In genomic region chr13:110109140-110109783, GRCh38 we compare ENCODE assay signal across 13 cellular contexts.
DNase-seq lines count a peak whose midpoint lies in the region; ATAC-seq, FAIRE-seq and TF ChIP-seq lines count a peak whose summit lies in the region.
"Had no signal": no experiment of that assay in that cellular context is flagged by ENCODE, and none has a peak within 500 bp of the region (broad histone marks: within the 10 kb centered on the region; RNA-seq: fewer than 3 reads in every experiment).

No MANE protein-coding gene starts in this region.

- H3K4me1 Mint-ChIP-seq in astrocyte (ENCODE audit: low read depth, unreplicated experiment), result peaks cover 11% of the 10 kb centered on the region
- H3K4me1 Mint-ChIP-seq: activated CD4-positive, alpha-beta T cell treated with anti-CD3 and anti-CD28 coated beads, Interleukin-2, amount 10 ng/mL, durations not matched to agents 7 days and 5 days; CD8-positive, alpha-beta memory T cell had no signal

- no peak overlapping the region for H2AK5ac ChIP-seq in mesendoderm (ENCODE audit: low read length)

- H3K79me2 ChIP-seq in astrocyte (ENCODE audit: insufficient read depth, low read length), result no peaks in the 10 kb centered on the region
- no peaks in the 10 kb centered on the region for H3K79me2 ChIP-seq in mesendoderm (ENCODE audit: control insufficient read depth, insufficient read depth, low read length)

- H3K4me1 ChIP-seq in astrocyte (ENCODE audit: insufficient read depth, low read length) (peaks cover 31% of the 10 kb centered on the region), mesendoderm (ENCODE audit: control insufficient read depth, low read depth, low read length) (no peaks in the 10 kb centered on the region), transverse colon (peaks cover 0 to 14% (median 5%) of the 10 kb centered on the region in 4 donors), ovary (ENCODE audit: insufficient read depth) (no peaks in the 10 kb centered on the region), spleen (no peaks in the 10 kb centered on the region)

- TF ChIP-seq CTCF in NB4 (IDR thresholded peaks at IDR 0.05; ENCODE audit: low read depth, low read length), result no peak
- no peak for TF ChIP-seq CTCF in astrocyte (IDR thresholded peaks at IDR 0.05; ENCODE audit: insufficient read depth, low read depth, low read length)
- TF ChIP-seq CTCF in transverse colon (IDR thresholded peaks at IDR 0.05), result no peak
- TF ChIP-seq CTCF in ovary (IDR thresholded peaks at IDR 0.05), result no peak
- no peak for TF ChIP-seq CTCF in spleen (IDR thresholded peaks at IDR 0.05 in 8 of 11, conservative IDR thresholded peaks at IDR 0.05 in 3 of 11)

- H4K20me1 ChIP-seq in astrocyte (ENCODE audit: insufficient read depth, low read length), result no peaks in the 10 kb centered on the region

- H3K4ac ChIP-seq in mesendoderm (ENCODE audit: low read depth, low read length), result no peak overlapping the region

- intact Hi-C loops in transverse colon (cut with DNase I; ENCODE audit: low total_unique reads), result loop anchor here (5.0 kb wide), 1 partner anchor 327 kb away; no protein-coding TSS in a partner anchor
- intact Hi-C loops in ovary (cut with DNase I), result loop anchor here in 3 of 4 donors (5.0 to 10.0 kb wide), 5 partner anchors 234 to 1154 kb away; no protein-coding TSS in a partner anchor
- intact Hi-C loops in spleen (cut with DNase I; ENCODE audit: low total_unique reads), result no loop called here

- no peak overlapping the region for H3K4me3 Mint-ChIP-seq in astrocyte (ENCODE audit: unreplicated experiment)
- H3K4me3 Mint-ChIP-seq: activated CD4-positive, alpha-beta T cell treated with anti-CD3 and anti-CD28 coated beads, Interleukin-2, amount 10 ng/mL, durations not matched to agents 7 days and 5 days; activated T-cell treated with anti-CD3 and anti-CD28 coated beads, Interleukin-2, amount 50 U/mL, for 4 hours; CD8-positive, alpha-beta memory T cell had no signal

- H4K5ac ChIP-seq in mesendoderm (ENCODE audit: low read length), result no peak overlapping the region

- H3K4me2 ChIP-seq in astrocyte (ENCODE audit: low read length) (peak overlapping the region; percentile 75), mesendoderm (ENCODE audit: low read length) (no peak overlapping the region)

- no peak for FAIRE-seq in astrocyte (lab: Jason Lieb, UNC)
- FAIRE-seq: GM12892, pancreas had no signal

- H3K79me1 ChIP-seq in mesendoderm (ENCODE audit: low read length), result no peaks in the 10 kb centered on the region

- H2BK15ac ChIP-seq in mesendoderm (replicated peaks; ENCODE audit: low read depth), result no peak overlapping the region

- DNase-seq in NB4 (ENCODE audit: low read depth), result peak; percentile 82
- no peak for DNase-seq in astrocyte (ENCODE audit: low read depth)
- DNase-seq in mesendoderm, result peak; percentile 58
- no peak for DNase-seq in transverse colon
- no peak for DNase-seq in ovary
- DNase-seq in spleen, result no peak
- DNase-seq: activated CD4-positive, alpha-beta T cell treated with anti-CD3 and anti-CD28 coated beads, Interleukin-2, amount 10 ng/mL, durations not matched to agents 7 days and 5 days; activated T-cell treated with anti-CD3 and anti-CD28 coated beads, Interleukin-2, amount 50 U/mL, for 4 hours; CD8-positive, alpha-beta memory T cell; stimulated activated CD4-positive, alpha-beta T cell treated with anti-CD3 and anti-CD28 coated beads, Interleukin-2, amount 100 ng/mL, for 48 hours had no signal

- no peaks in the 10 kb centered on the region for H3K27me3 ChIP-seq in astrocyte (ENCODE audit: insufficient read depth, low read length)
- H3K27me3 ChIP-seq in mesendoderm (ENCODE audit: insufficient read depth, low read length, poor library complexity), result no peaks in the 10 kb centered on the region
- no peaks in the 10 kb centered on the region for H3K27me3 ChIP-seq in transverse colon
- H3K27me3 ChIP-seq in ovary, result no peaks in the 10 kb centered on the region
- H3K27me3 ChIP-seq in spleen (replicated peaks in 1 of 7), result no peaks in the 10 kb centered on the region
- H3K27me3 ChIP-seq: pancreas had no signal

- H3K27ac ChIP-seq in astrocyte (ENCODE audit: low read depth, low read length) (no peak overlapping the region), mesendoderm (ENCODE audit: low read depth, low read length) (no peak overlapping the region), transverse colon (peak overlapping the region in 3 of 4 donors; percentile 53 to 70 (median 56)), ovary (no peak overlapping the region), spleen (no peak overlapping the region)
- H3K27ac ChIP-seq: pancreas had no signal

- TF ChIP-seq POLR2A in NB4 (IDR thresholded peaks at IDR 0.05; ENCODE audit: extremely low read depth, insufficient read length) (no peak), transverse colon (IDR thresholded peaks at IDR 0.05) (no peak), ovary (IDR thresholded peaks at IDR 0.05) (no peak), spleen (IDR thresholded peaks at IDR 0.05) (no peak)

- H3K4me3 ChIP-seq in NB4 (ENCODE audit: low read depth, low read length) (peak overlapping the region; percentile 25), astrocyte (ENCODE audit: insufficient read depth, low read depth, low read length) (peak overlapping the region; percentile 12), mesendoderm (ENCODE audit: low read length) (no peak overlapping the region), transverse colon (no peak overlapping the region), ovary (no peak overlapping the region), spleen (no peak overlapping the region)
- H3K4me3 ChIP-seq: pancreas had no signal

- no peak for TF ChIP-seq EP300 in transverse colon (IDR thresholded peaks at IDR 0.05; ENCODE audit: low read depth)
- TF ChIP-seq EP300 in ovary (IDR thresholded peaks at IDR 0.05), result no peak

- in situ Hi-C loops in transverse colon (cut with MboI; ENCODE audit: low pct_ligation_motif_present in 1 of 4, low pct_unique_long_range_greater_than_20kb in 1 of 4, low sequenced_read_pairs in 3 of 4), result loop anchor here (25.0 kb wide), 5 partner anchors 322 to 1147 kb away; partner anchors contain the start of gene IRS2 (in 2 of the 4)

- no peaks in the 10 kb centered on the region for H3K9me3 ChIP-seq in astrocyte (ENCODE audit: insufficient read depth, low read depth, low read length)
- H3K9me3 ChIP-seq in transverse colon, result no peaks in the 10 kb centered on the region
- no peaks in the 10 kb centered on the region for H3K9me3 ChIP-seq in ovary
- no peaks in the 10 kb centered on the region for H3K9me3 ChIP-seq in spleen
- H3K9me3 ChIP-seq: pancreas had no signal

- WGBS in mesendoderm (ENCODE audit: extremely low coverage, insufficient coverage, low lambda C conversion rate), result no CpG with 5 or more reads among the region's 10 CpGs
- WGBS in transverse colon (ENCODE audit: low coverage in 1 of 2), 2 donors, result 58 to 67% methylated on average over 5 to 10 of the region's 10 CpGs
- WGBS in ovary, 3 donors, result 60 to 65% (median 62%) methylated on average over 10 of the region's 10 CpGs
- WGBS in spleen, 5 donors, result 52 to 66% (median 61%) methylated on average over 10 of the region's 10 CpGs

- peak overlapping the region; percentile 19 for H3K9ac ChIP-seq in astrocyte (ENCODE audit: low read length)
- H3K9ac ChIP-seq in mesendoderm (ENCODE audit: low read length), result peak overlapping the region; percentile 13

- H3K18ac ChIP-seq in mesendoderm (ENCODE audit: low read length), result no peak overlapping the region

- H2BK5ac ChIP-seq in mesendoderm (ENCODE audit: low read length), result no peak overlapping the region

- H3K27me3 Mint-ChIP-seq in astrocyte (ENCODE audit: low read depth, unreplicated experiment), result no peaks in the 10 kb centered on the region
- H3K27me3 Mint-ChIP-seq: activated CD4-positive, alpha-beta T cell treated with anti-CD3 and anti-CD28 coated beads, Interleukin-2, amount 10 ng/mL, durations not matched to agents 7 days and 5 days; CD8-positive, alpha-beta memory T cell had no signal

- no peak overlapping the region for H3K23ac ChIP-seq in mesendoderm (ENCODE audit: low read length)

- peak overlapping the region; percentile 51 for H2AFZ ChIP-seq in astrocyte (ENCODE audit: low read depth, low read length)

- H3K56ac ChIP-seq in mesendoderm (ENCODE audit: low read length), result peak overlapping the region; percentile 36

- no peak overlapping the region for H2BK120ac ChIP-seq in mesendoderm (ENCODE audit: low read depth, low read length)

- no peak overlapping the region for H4K8ac ChIP-seq in mesendoderm (ENCODE audit: low read depth, low read length)

- H3K9me3 Mint-ChIP-seq in astrocyte (ENCODE audit: unreplicated experiment), result no peaks in the 10 kb centered on the region
- H3K9me3 Mint-ChIP-seq: activated CD4-positive, alpha-beta T cell treated with anti-CD3 and anti-CD28 coated beads, Interleukin-2, amount 10 ng/mL, durations not matched to agents 7 days and 5 days; activated T-cell treated with anti-CD3 and anti-CD28 coated beads, Interleukin-2, amount 50 U/mL, for 4 hours had no signal

- ATAC-seq in HG02970 (IDR thresholded peaks at IDR 0.05; ENCODE audit: low FRiP score, unreplicated experiment), result no peak
- ATAC-seq: activated T-cell treated with anti-CD3 and anti-CD28 coated beads, Interleukin-2, amount 50 U/mL, for 4 hours had no signal

- no peaks in the 10 kb centered on the region for H3K36me3 ChIP-seq in astrocyte (ENCODE audit: insufficient read depth, low read length)
- no peaks in the 10 kb centered on the region for H3K36me3 ChIP-seq in mesendoderm (ENCODE audit: control insufficient read depth, insufficient read depth, low read length)
- H3K36me3 ChIP-seq in transverse colon, result no peaks in the 10 kb centered on the region
- no peaks in the 10 kb centered on the region for H3K36me3 ChIP-seq in ovary
- H3K36me3 ChIP-seq in spleen, result no peaks in the 10 kb centered on the region
- H3K36me3 ChIP-seq: pancreas had no signal

- no peaks in the 10 kb centered on the region for H3K36me3 Mint-ChIP-seq in astrocyte (ENCODE audit: low read depth, unreplicated experiment)
- H3K36me3 Mint-ChIP-seq: CD8-positive, alpha-beta memory T cell had no signal

- H3K27ac Mint-ChIP-seq in astrocyte (ENCODE audit: unreplicated experiment), result no peak overlapping the region
- H3K27ac Mint-ChIP-seq: activated CD4-positive, alpha-beta T cell treated with anti-CD3 and anti-CD28 coated beads, Interleukin-2, amount 10 ng/mL, durations not matched to agents 7 days and 5 days; CD8-positive, alpha-beta memory T cell had no signal

Comparison
In these comparisons a context has a peak if more than half of its experiments do, and no peak if none do; other contexts are left out.
1. DNase-seq: peak in NB4 (single experiment) and mesendoderm (single experiment); none in astrocyte (single experiment), transverse colon (single experiment), ovary (0 of 5) and spleen (single experiment).
2. H3K4me3 ChIP-seq: peak in NB4 (single experiment) and astrocyte (single experiment); none in mesendoderm (single experiment), transverse colon (0 of 4), ovary (single experiment) and spleen (0 of 8).
3. H3K27ac ChIP-seq: peak in transverse colon (3 of 4); none in astrocyte (single experiment), mesendoderm (single experiment), ovary (0 of 2) and spleen (0 of 8).